1 cellular context compared by ENCODE assay signal in genomic region chr2:17830053-17831034, GRCh38.
A peak's percentile ranks its signal among the peaks of the same experiment; 100 is the strongest.
TF ChIP-seq lines count a peak whose summit lies in the region.

No MANE protein-coding gene starts in this region.

TF ChIP-seq in HepG2, 621 proteins besides CTCF, POLR2A, EP300 and RAD21 (continued from another document):
- no peak for TF ChIP-seq ZBTB25 (CRISPR knock-in tag; IDR thresholded peaks at IDR 0.05)
- TF ChIP-seq ZMYM3 (CRISPR knock-in tag; IDR thresholded peaks at IDR 0.05), result no peak
- TF ChIP-seq ZNF225 (CRISPR knock-in tag; IDR thresholded peaks at IDR 0.05), result peak; percentile 77
- TF ChIP-seq ZSCAN5A (CRISPR knock-in tag; IDR thresholded peaks at IDR 0.05; ENCODE audit: borderline replicate concordance), result no peak; the same call in 1 of the 2 replicates
- no peak for TF ChIP-seq SNAPC5 (CRISPR knock-in tag; IDR thresholded peaks at IDR 0.05; ENCODE audit: borderline replicate concordance)
- no peak for TF ChIP-seq ZNF383 (CRISPR knock-in tag; IDR thresholded peaks at IDR 0.05; ENCODE audit: borderline replicate concordance)
- TF ChIP-seq ARNT2 (CRISPR knock-in tag; IDR thresholded peaks at IDR 0.05; ENCODE audit: low read depth), result peak; percentile 48; the same call in 1 of the 2 replicates
- no peak for TF ChIP-seq BCLAF1 (IDR thresholded peaks at IDR 0.05)
- TF ChIP-seq ZBTB46 (CRISPR knock-in tag; IDR thresholded peaks at IDR 0.05; ENCODE audit: borderline replicate concordance), result no peak
- no peak for TF ChIP-seq TOE1 (CRISPR knock-in tag; IDR thresholded peaks at IDR 0.05)
- TF ChIP-seq ATF6 (CRISPR knock-in tag; conservative IDR thresholded peaks at IDR 0.05), result no peak
- TF ChIP-seq FOXP4 (CRISPR knock-in tag; IDR thresholded peaks at IDR 0.05), result no peak
- TF ChIP-seq ZNF230 (CRISPR knock-in tag; IDR thresholded peaks at IDR 0.05), result no peak
- TF ChIP-seq KLF11 (CRISPR knock-in tag; IDR thresholded peaks at IDR 0.05), result no peak; the same call in 1 of the 2 replicates
- no peak for TF ChIP-seq NONO (IDR thresholded peaks at IDR 0.05)
- TF ChIP-seq NONO (CRISPR knock-in tag; conservative IDR thresholded peaks at IDR 0.05), result no peak; the same call in 1 of the 2 replicates
- TF ChIP-seq GZF1 (CRISPR knock-in tag; IDR thresholded peaks at IDR 0.05), result no peak
- peak; percentile 33; the same call in 1 of the 2 replicates for TF ChIP-seq ZNF160 (CRISPR knock-in tag; IDR thresholded peaks at IDR 0.05)
- no peak for TF ChIP-seq TAF1 (CRISPR knock-in tag; IDR thresholded peaks at IDR 0.05)
- TF ChIP-seq SMARCE1 (IDR thresholded peaks at IDR 0.05; ENCODE audit: borderline replicate concordance), result no peak
- TF ChIP-seq ZBTB20 (CRISPR knock-in tag; IDR thresholded peaks at IDR 0.05; ENCODE audit: borderline replicate concordance, low read depth), result no peak
- no peak for TF ChIP-seq DNMT3B (CRISPR knock-in tag; conservative IDR thresholded peaks at IDR 0.05)
- TF ChIP-seq ZBTB49 (CRISPR knock-in tag; IDR thresholded peaks at IDR 0.05; ENCODE audit: borderline replicate concordance), result no peak
- peak; percentile 58 for TF ChIP-seq ZNF772 (CRISPR knock-in tag; IDR thresholded peaks at IDR 0.05)
- TF ChIP-seq ZBTB26 (CRISPR knock-in tag; IDR thresholded peaks at IDR 0.05; ENCODE audit: borderline replicate concordance), result 0 out of 2 replicates have a peak, but pooled peaks have one; percentile 51
